ENCODE assay signal across 17 cellular contexts in the genomic region with DNA sequence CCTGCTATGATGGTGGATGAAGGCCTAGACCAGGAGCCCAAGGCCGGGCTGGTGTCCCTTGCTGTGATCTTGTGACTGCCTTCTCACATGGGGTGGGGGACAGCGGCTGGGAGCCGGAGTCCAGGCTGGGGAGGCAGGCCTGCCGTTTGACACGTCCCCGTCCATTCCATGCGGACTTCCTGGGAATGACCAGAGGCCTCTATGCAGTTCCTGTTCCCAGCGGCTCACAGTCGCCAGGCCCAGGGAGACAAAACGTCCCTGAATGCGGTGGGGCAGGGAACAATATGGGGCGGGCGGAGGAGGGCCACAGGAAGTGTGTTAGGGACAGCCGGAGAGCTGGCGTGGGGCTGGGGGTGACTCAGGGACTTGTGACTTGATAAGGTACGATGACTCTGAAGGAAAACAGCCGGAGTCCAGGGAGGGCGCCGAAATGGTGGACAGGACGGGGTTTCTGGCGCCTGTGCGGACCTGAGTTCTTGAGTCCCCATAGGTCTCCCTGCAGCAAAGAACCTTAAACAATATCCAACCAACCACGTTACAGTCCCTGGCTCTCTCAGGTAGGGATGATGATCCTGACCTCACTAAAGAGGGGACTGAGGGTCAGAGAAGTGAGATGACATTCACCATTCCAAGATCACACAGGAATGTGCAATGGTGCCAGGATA. TPM values are rescaled to one million over a fixed set of nuclear protein-coding genes. Genes with fewer than 3 reads are reported as not detected.
DNase-seq lines count a peak whose midpoint lies in the region; ATAC-seq and TF ChIP-seq lines count a peak whose summit lies in the region.
"Had no signal": no experiment of that assay in that cellular context is flagged by ENCODE, and none has a peak within 500 bp of the region (broad histone marks: within the 10 kb centered on the region; RNA-seq: fewer than 3 reads in every experiment).

No MANE protein-coding gene starts in this region.

- DNase-seq in CMK (ENCODE audit: low read depth) (peak; percentile 52), dermis blood vessel endothelial cell (peak; percentile 65), right cardiac atrium (peak; percentile 91 to 93 (median 91)), NCI-H2081 (lab: John Stamatoyannopoulos, UW) (no peak), glutamatergic neuron (no peak)
- DNase-seq in stimulated activated CD4-positive, alpha-beta T cell treated with anti-CD3 and anti-CD28 coated beads, Interleukin-12 subunit alpha, Interleukin-12 subunit beta, amount 100 ng/mL, for 4 hours: no peak
- DNase-seq: activated CD4-positive, alpha-beta T cell treated with anti-CD3 and anti-CD28 coated beads, Interleukin-2, amount 50 U/mL, for 48 hours; CD4-positive, alpha-beta memory T cell; midbrain; NCI-H1417 treated with DMSO at 0.1 percent for 48 hours; NCI-H446 treated with DMSO at 0.1 percent for 48 hours; small intestine; stimulated activated naive CD4-positive, alpha-beta T cell treated with Interleukin-2 at 50 U/mL for 16 hours had no signal

- 51% methylated on average over 23 of the region's 23 CpGs for WGBS in right cardiac atrium

- no peaks in the 10 kb centered on the region for H3K27me3 ChIP-seq in right cardiac atrium (ENCODE audit: control insufficient read depth, insufficient read depth)
- H3K27me3 ChIP-seq in parathyroid adenoma (ENCODE audit: control insufficient read depth, insufficient read depth, low read length): no peaks in the 10 kb centered on the region
- H3K27me3 ChIP-seq: adrenal gland had no signal

- H3K36me3 ChIP-seq in parathyroid adenoma (ENCODE audit: control insufficient read depth, insufficient read depth, low read length): no peaks in the 10 kb centered on the region
- H3K36me3 ChIP-seq: adrenal gland had no signal

- H3K27ac Mint-ChIP-seq in glutamatergic neuron (ENCODE audit: unreplicated experiment): no peak overlapping the region

- intact Hi-C loops in right cardiac atrium (cut with DNase I): no loop called here

- H3K4me1 ChIP-seq in right cardiac atrium (ENCODE audit: control insufficient read depth, insufficient read depth, low read length) (peaks cover 17% of the 10 kb centered on the region), parathyroid adenoma (no peaks in the 10 kb centered on the region)
- H3K4me1 ChIP-seq: A549, adrenal gland had no signal

- H3K4me3 ChIP-seq in right cardiac atrium (ENCODE audit: low read length) (no peak overlapping the region), parathyroid adenoma (ENCODE audit: low read depth, low read length) (no peak overlapping the region)
- H3K4me3 ChIP-seq: A549, adrenal gland had no signal

- ATAC-seq in right cardiac atrium: peak; percentile 86 to 93
- no peak for ATAC-seq in HG03135 (IDR thresholded peaks at IDR 0.05; ENCODE audit: unreplicated experiment)

- H3K4me2 ChIP-seq in parathyroid adenoma (ENCODE audit: low read length): no peak overlapping the region
- H3K4me2 ChIP-seq: A549 had no signal

- no peak for TF ChIP-seq CTCF in parathyroid adenoma (IDR thresholded peaks at IDR 0.05)
- TF ChIP-seq CTCF in glutamatergic neuron (IDR thresholded peaks at IDR 0.05; ENCODE audit: partially characterized antibody, unreplicated experiment): no peak

- H3K27me3 Mint-ChIP-seq in glutamatergic neuron (ENCODE audit: unreplicated experiment): no peaks in the 10 kb centered on the region

- H3K36me3 Mint-ChIP-seq in glutamatergic neuron (ENCODE audit: unreplicated experiment): no peaks in the 10 kb centered on the region
- H3K36me3 Mint-ChIP-seq: CD4-positive, alpha-beta memory T cell had no signal

- no peaks in the 10 kb centered on the region for H3K9me3 ChIP-seq in right cardiac atrium (ENCODE audit: control insufficient read depth, low read length)
- H3K9me3 ChIP-seq in parathyroid adenoma (ENCODE audit: control insufficient read depth, low read length): no peaks in the 10 kb centered on the region
- H3K9me3 ChIP-seq: A549, adrenal gland had no signal

- H3K27ac ChIP-seq in right cardiac atrium (ENCODE audit: low read length) (peak overlapping the region; percentile 95), parathyroid adenoma (peak overlapping the region; percentile 57)
- H3K27ac ChIP-seq: A549 had no signal

- no peaks in the 10 kb centered on the region for H3K4me1 Mint-ChIP-seq in glutamatergic neuron (ENCODE audit: low read depth, unreplicated experiment)
- H3K4me1 Mint-ChIP-seq: CD4-positive, alpha-beta memory T cell had no signal

- H2AFZ ChIP-seq in parathyroid adenoma: no peak overlapping the region

- H3K4me3 Mint-ChIP-seq in glutamatergic neuron (ENCODE audit: unreplicated experiment): no peak overlapping the region
- H3K4me3 Mint-ChIP-seq: CD4-positive, alpha-beta memory T cell had no signal

- no peaks in the 10 kb centered on the region for H3K9me3 Mint-ChIP-seq in glutamatergic neuron (ENCODE audit: unreplicated experiment)

- H3K79me2 ChIP-seq in parathyroid adenoma: no peaks in the 10 kb centered on the region

- no peak overlapping the region for H3K9ac ChIP-seq in parathyroid adenoma

RNA-seq across cellular contexts. Expression of gene SMAD6, which starts 40.5 kb away (rescaled TPM):
- total RNA-seq in dermis blood vessel endothelial cell: 10.1 and 11.9 TPM in 2 replicates
- 10 to 100 TPM; 54.5 to 68.8 (median 63.2) TPM for total RNA-seq in right cardiac atrium
- 31.6 TPM for polyA plus RNA-seq in right cardiac atrium
- 0.83 TPM for total RNA-seq in glutamatergic neuron (ENCODE audit: unreplicated experiment)
- polyA plus RNA-seq: CD4-positive, alpha-beta memory T cell had no signal

Comparison
In these comparisons a context has a peak if more than half of its experiments do, and no peak if none do; other contexts are left out.
1. DNase-seq: peak in CMK (single experiment), dermis blood vessel endothelial cell (single experiment) and right cardiac atrium (3 of 3); none in NCI-H2081 (0 of 2), stimulated activated CD4-positive, alpha-beta T cell treated with anti-CD3 and anti-CD28 coated beads, Interleukin-12 subunit alpha, Interleukin-12 subunit beta, amount 100 ng/mL, for 4 hours (single experiment) and glutamatergic neuron (single experiment).